8 cellular contexts compared by ENCODE assay signal in genomic region chr3:124886168-124887051, GRCh38. TPM values are rescaled to one million over a fixed set of nuclear protein-coding genes. Genes with fewer than 3 reads are reported as not detected.
DNase-seq lines count a peak whose midpoint lies in the region; ATAC-seq and TF ChIP-seq lines count a peak whose summit lies in the region.

No MANE protein-coding gene starts in this region.

- H3K27ac Mint-ChIP-seq in neural crest cell (ENCODE audit: unreplicated experiment) = peak overlapping the region; percentile 85

- H3K9me3 Mint-ChIP-seq in activated T-cell treated with anti-CD3 and anti-CD28 coated beads, Interleukin-2, amount 50 U/mL, for 4 hours = no peaks in the 10 kb centered on the region
- H3K9me3 Mint-ChIP-seq in neural crest cell = no peaks in the 10 kb centered on the region

- ATAC-seq in GM21576 (IDR thresholded peaks at IDR 0.05; ENCODE audit: unreplicated experiment) = peak; percentile 39
- ATAC-seq in activated T-cell treated with anti-CD3 and anti-CD28 coated beads, Interleukin-2, amount 50 U/mL, for 4 hours = peak; percentile 71

- H3K4me3 ChIP-seq in foreskin fibroblast (ENCODE audit: low read depth in 1 of 2, low read length in 2 of 2) = peak overlapping the region; percentile 61 to 68

- no peaks in the 10 kb centered on the region for H3K36me3 Mint-ChIP-seq in activated T-cell treated with anti-CD3 and anti-CD28 coated beads, Interleukin-2, amount 50 U/mL, for 4 hours (ENCODE audit: insufficient read depth)
- no peaks in the 10 kb centered on the region for H3K36me3 Mint-ChIP-seq in neural crest cell (ENCODE audit: low read depth)

- H3K4me3 Mint-ChIP-seq in activated T-cell treated with anti-CD3 and anti-CD28 coated beads, Interleukin-2, amount 50 U/mL, for 4 hours = peak overlapping the region; percentile 31
- H3K4me3 Mint-ChIP-seq in neural crest cell = peak overlapping the region; percentile 95

- H3K27me3 Mint-ChIP-seq in activated T-cell treated with anti-CD3 and anti-CD28 coated beads, Interleukin-2, amount 50 U/mL, for 4 hours (ENCODE audit: low read depth) = peaks cover 56% of the 10 kb centered on the region
- H3K27me3 Mint-ChIP-seq in neural crest cell (ENCODE audit: low read depth) = peaks cover 14% of the 10 kb centered on the region

- DNase-seq in EH (ENCODE audit: low read depth) (peak; percentile 69), M059J (ENCODE audit: low read depth) (peak; percentile 73), foreskin fibroblast (peak; percentile 46 to 76), neural crest cell (ENCODE audit: low read depth, low spot score) (peak; percentile 49), ureter (ENCODE audit: low spot score) (peak; percentile 49), NCI-H128 (lab: John Stamatoyannopoulos, UW; ENCODE audit: unreplicated experiment) (no peak)
- peak; percentile 31 for DNase-seq in activated T-cell treated with anti-CD3 and anti-CD28 coated beads, Interleukin-2, amount 50 U/mL, for 4 hours

- no peaks in the 10 kb centered on the region for H3K4me1 Mint-ChIP-seq in activated T-cell treated with anti-CD3 and anti-CD28 coated beads, Interleukin-2, amount 50 U/mL, for 4 hours (ENCODE audit: low read depth)
- H3K4me1 Mint-ChIP-seq in neural crest cell = peaks cover 52% of the 10 kb centered on the region

- TF ChIP-seq CTCF in foreskin fibroblast (IDR thresholded peaks at IDR 0.05; ENCODE audit: low read depth, low read length) (no peak), neural crest cell (conservative IDR thresholded peaks at IDR 0.05) (peak; percentile 18)

RNA-seq across cellular contexts. Expression of gene ITGB5, which starts 0.8 kb away (rescaled TPM):
- total RNA-seq in M059J (2014; rRNA removed; shearing (Covaris generic)) = 182 and 224 TPM in 2 replicates
- total RNA-seq in activated T-cell treated with anti-CD3 and anti-CD28 coated beads, Interleukin-2, amount 50 U/mL, for 4 hours = under 1 TPM; 0.71 to 0.87 (median 0.71) TPM
- total RNA-seq in neural crest cell = 66.1 and 81.9 TPM in 2 replicates
- 57.7 TPM for total RNA-seq in ureter

RNA-seq across cellular contexts. Expression of gene MUC13, which starts 48.1 kb away (rescaled TPM):
- 0.20 TPM in 1 of 2 replicates, not detected in the other for total RNA-seq in M059J (2014; rRNA removed; shearing (Covaris generic))
- under 1 TPM in 2 of 3 donors, not detected in 1; 0.05 to 0.10 TPM for total RNA-seq in activated T-cell treated with anti-CD3 and anti-CD28 coated beads, Interleukin-2, amount 50 U/mL, for 4 hours
- total RNA-seq in neural crest cell (not detected in 2 replicates), ureter (not detected)

Comparison
In these comparisons a context has a peak if more than half of its experiments do, and no peak if none do; other contexts are left out.
1. RNA of gene ITGB5, which starts 0.8 kb away (total RNA-seq): 182 to 224 TPM in M059J, 66.1 to 81.9 TPM in neural crest cell and 57.7 TPM in ureter (single experiment); 0.71 to 0.87 TPM in activated T-cell treated with anti-CD3 and anti-CD28 coated beads, Interleukin-2, amount 50 U/mL, for 4 hours; every median in the first group is over 10 times any median in the second.